1 cellular context compared by ENCODE assay signal in genomic region chr4:83728191-83728590, GRCh38.
A peak's percentile ranks its signal among the peaks of the same experiment; 100 is the strongest.
TF ChIP-seq lines count a peak whose summit lies in the region.

No MANE protein-coding gene starts in this region.

TF ChIP-seq in K562, 482 proteins besides CTCF, POLR2A, EP300 and RAD21 (continued from another document and continues in another):
- TF ChIP-seq CHD7 (IDR thresholded peaks at IDR 0.05; ENCODE audit: low read depth, low read length) = no peak
- no peak for TF ChIP-seq STAT6 (CRISPR knock-in tag; IDR thresholded peaks at IDR 0.05)
- TF ChIP-seq MECOM (CRISPR knock-in tag; IDR thresholded peaks at IDR 0.05) = 0 out of 2 replicates have a peak, but pooled peaks have one; percentile 43
- TF ChIP-seq FOXP1 (CRISPR knock-in tag; IDR thresholded peaks at IDR 0.05) = no peak
- no peak for TF ChIP-seq SRSF3 (IDR thresholded peaks at IDR 0.05; ENCODE audit: insufficient read depth, low read length)
- no peak for TF ChIP-seq JUNB (CRISPR knock-in tag; conservative IDR thresholded peaks at IDR 0.05)
- TF ChIP-seq ZNF318 (IDR thresholded peaks at IDR 0.05; ENCODE audit: borderline replicate concordance in 1 of 2, low read depth in 1 of 2) = no peak
- no peak for TF ChIP-seq ZNF655 (CRISPR knock-in tag; IDR thresholded peaks at IDR 0.05)
- no peak for TF ChIP-seq DDX20 (tag; IDR thresholded peaks at IDR 0.05; ENCODE audit: low read depth)
- TF ChIP-seq ZNF766 (CRISPR knock-in tag; conservative IDR thresholded peaks at IDR 0.05) = 0 out of 2 replicates have a peak, but pooled peaks have one; percentile 48
- no peak for TF ChIP-seq TARDBP (IDR thresholded peaks at IDR 0.05)
- TF ChIP-seq NFIC (IDR thresholded peaks at IDR 0.05) = no peak
- no peak for TF ChIP-seq CREM (IDR thresholded peaks at IDR 0.05; ENCODE audit: low read depth)
- no peak for TF ChIP-seq ZNF174 (CRISPR knock-in tag; IDR thresholded peaks at IDR 0.05)
- no peak for TF ChIP-seq ELF2 (CRISPR knock-in tag; IDR thresholded peaks at IDR 0.05)
- peak; percentile 32; the same call in 1 of the 2 replicates for TF ChIP-seq PTRF (tag; IDR thresholded peaks at IDR 0.05)
- no peak for TF ChIP-seq GATAD2B (IDR thresholded peaks at IDR 0.05; ENCODE audit: borderline replicate concordance)
- no peak for TF ChIP-seq MBD1 (CRISPR knock-in tag; IDR thresholded peaks at IDR 0.05)
- no peak for TF ChIP-seq ZNF197 (CRISPR knock-in tag; IDR thresholded peaks at IDR 0.05; ENCODE audit: low read depth)
- no peak for TF ChIP-seq HEY1 (CRISPR knock-in tag; IDR thresholded peaks at IDR 0.05; ENCODE audit: borderline replicate concordance)
- no peak for TF ChIP-seq GABPB1 (CRISPR knock-in tag; IDR thresholded peaks at IDR 0.05)
- no peak for TF ChIP-seq RBM17 (IDR thresholded peaks at IDR 0.05; ENCODE audit: borderline replicate concordance, low read depth, low read length)
- TF ChIP-seq SUPT5H (IDR thresholded peaks at IDR 0.05) = no peak
- no peak for TF ChIP-seq U2AF2 (optimal IDR thresholded peaks at IDR 0.05; ENCODE audit: low read depth, low read length)
- TF ChIP-seq SMAD4 (CRISPR knock-in tag; conservative IDR thresholded peaks at IDR 0.05) = 0 out of 2 replicates have a peak, but pooled peaks have one; percentile 31
- TF ChIP-seq ZNF639 (CRISPR knock-in tag; conservative IDR thresholded peaks at IDR 0.05 in 1 of 2, IDR thresholded peaks at IDR 0.05 in 1 of 2) = no peak
- no peak for TF ChIP-seq ZNF146 (CRISPR knock-in tag; IDR thresholded peaks at IDR 0.05; ENCODE audit: unreplicated experiment)
- TF ChIP-seq PML (IDR thresholded peaks at IDR 0.05; ENCODE audit: low read length) = no peak
